Comparison of ENCODE assay signal across 10 cellular contexts in the genomic region with DNA sequence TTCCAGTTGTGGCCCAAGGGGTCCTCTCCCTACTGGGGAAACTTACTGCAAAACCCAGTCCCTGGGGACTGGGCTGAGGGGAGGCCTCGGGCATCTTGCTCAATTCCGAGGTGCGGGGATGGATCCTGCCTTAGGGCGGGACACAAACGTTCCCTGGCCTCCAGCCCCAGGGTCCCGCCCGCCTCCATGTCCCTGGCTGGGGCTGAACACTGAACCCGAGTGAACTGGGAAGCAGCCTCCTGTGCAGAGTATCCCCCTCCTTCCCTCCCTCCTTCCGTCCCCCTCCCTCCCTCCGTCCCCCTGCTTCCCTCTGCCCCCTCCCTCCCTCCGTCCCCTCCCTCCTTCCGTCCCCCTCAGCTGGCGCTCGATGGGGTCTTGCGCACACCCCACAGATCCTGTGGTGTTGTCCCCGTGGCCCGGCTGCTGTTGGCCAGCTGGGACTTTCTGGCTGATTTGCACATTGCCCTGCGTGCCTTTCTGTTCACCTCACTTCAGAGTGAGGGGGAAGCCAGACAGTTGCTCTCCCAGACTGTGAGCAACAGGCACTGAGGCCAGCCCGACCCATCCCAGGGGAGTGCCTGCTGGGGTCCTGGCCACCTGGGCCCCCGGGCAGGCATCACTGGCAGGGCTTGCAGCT. TPM values are rescaled to one million over a fixed set of nuclear protein-coding genes. Genes with fewer than 3 reads are reported as not detected.
DNase-seq lines count a peak whose midpoint lies in the region; ATAC-seq and TF ChIP-seq lines count a peak whose summit lies in the region.
"Had no signal": no experiment of that assay in that cellular context is flagged by ENCODE, and none has a peak within 500 bp of the region (broad histone marks: within the 10 kb centered on the region; RNA-seq: fewer than 3 reads in every experiment).

No MANE protein-coding gene starts in this region.

- CTCF ChIA-PET in activated B cell treated with CpG ODN at 0.5 μM for 24 hours (lab: Charles Lee) = no interaction called here

- DNase-seq in activated B cell treated with CpG ODN at 0.5 μM for 24 hours (no peak), heart left ventricle (peak in 3 of 5 donors; percentile 50 to 82 (median 73)), sigmoid colon (peak; percentile 94), NCI-H510A treated with DMSO at 0.1 percent for 48 hours (lab: John Stamatoyannopoulos, UW) (no peak)
- DNase-seq: KBM-7 had no signal

- H3K4me1 Mint-ChIP-seq in activated B cell treated with CpG ODN at 0.5 μM for 24 hours = peaks cover 40% of the 10 kb centered on the region

- TF ChIP-seq EP300 in sigmoid colon (IDR thresholded peaks at IDR 0.05) = no peak

- POLR2A ChIA-PET in activated B cell treated with CpG ODN at 0.5 μM for 24 hours (lab: Charles Lee) = interaction anchor here (0.8 kb wide), 1 partner anchor 54 kb away, joined by 4 read pairs; a partner anchor contains a TSS

- no peak for TF ChIP-seq CTCF in activated B cell treated with CpG ODN at 0.5 μM for 24 hours (IDR thresholded peaks at IDR 0.05)
- no peak for TF ChIP-seq CTCF in heart left ventricle (IDR thresholded peaks at IDR 0.05)
- no peak for TF ChIP-seq CTCF in sigmoid colon (IDR thresholded peaks at IDR 0.05)

- H3K36me3 ChIP-seq in ES-I3 (ENCODE audit: insufficient read depth, low read length) (peaks cover 3% of the 10 kb centered on the region; the same call in 1 of the 2 replicates), heart left ventricle (peaks cover 0 to 5% (median under 1%) of the 10 kb centered on the region in 9 donors), sigmoid colon (peaks cover 0 to 11% (median 5%) of the 10 kb centered on the region in 4 donors)

- H3K27ac Mint-ChIP-seq in activated B cell treated with CpG ODN at 0.5 μM for 24 hours = no peak overlapping the region
- H3K27ac Mint-ChIP-seq: mesothelial cell of epicardium had no signal

- H3K4me1 ChIP-seq in ES-I3 (ENCODE audit: insufficient read depth, low read length) (peaks cover 15% of the 10 kb centered on the region; the same call in 1 of the 2 replicates), heart left ventricle (peaks cover 10 to 55% (median 31%) of the 10 kb centered on the region in 12 donors), sigmoid colon (peaks cover 0 to 66% (median 61%) of the 10 kb centered on the region in 4 donors)

- H3K9me3 Mint-ChIP-seq in activated B cell treated with CpG ODN at 0.5 μM for 24 hours = no peaks in the 10 kb centered on the region
- H3K9me3 Mint-ChIP-seq: mesothelial cell of epicardium had no signal

- 65 to 70% (median 68%) methylated on average over 17 to 20 of the region's 20 CpGs for WGBS in heart left ventricle, 4 donors
- 62 to 66% methylated on average over 20 of the region's 20 CpGs for WGBS in sigmoid colon, 2 donors

- intact Hi-C loops in activated B cell treated with CpG ODN at 0.5 μM for 24 hours (cut with micrococcal nuclease) (no loop called here), heart left ventricle (cut with DNase I) (loop anchor here in 2 of 10 donors (5.0 to 10.0 kb wide), 2 partner anchors 41 to 264 kb away; a partner anchor contains a TSS), sigmoid colon (cut with DNase I) (no loop called here)

- peak overlapping the region; percentile 32 for H3K4me3 Mint-ChIP-seq in activated B cell treated with CpG ODN at 0.5 μM for 24 hours
- H3K4me3 Mint-ChIP-seq: mesothelial cell of epicardium had no signal

- ATAC-seq in activated B cell treated with CpG ODN at 0.5 μM for 24 hours (ENCODE audit: low read depth) = peak; percentile 45
- peak; percentile 8 to 66 (median 34) for ATAC-seq in heart left ventricle
- no peak for ATAC-seq in GM21360 (IDR thresholded peaks at IDR 0.05; ENCODE audit: unreplicated experiment)
- no peak for ATAC-seq in HG02870 (IDR thresholded peaks at IDR 0.05; ENCODE audit: unreplicated experiment)
- no peak for ATAC-seq in HG03095 (IDR thresholded peaks at IDR 0.05; ENCODE audit: unreplicated experiment)

- H3K9me3 ChIP-seq in ES-I3 (ENCODE audit: control insufficient read depth, insufficient read depth, low read length) = no peaks in the 10 kb centered on the region
- H3K9me3 ChIP-seq in heart left ventricle = no peaks in the 10 kb centered on the region
- no peaks in the 10 kb centered on the region for H3K9me3 ChIP-seq in sigmoid colon

- no peaks in the 10 kb centered on the region for H3K27me3 Mint-ChIP-seq in activated B cell treated with CpG ODN at 0.5 μM for 24 hours

- peaks cover 4% of the 10 kb centered on the region for H3K36me3 Mint-ChIP-seq in activated B cell treated with CpG ODN at 0.5 μM for 24 hours (ENCODE audit: low read depth)

- peak overlapping the region in 10 of 12 donors; percentile 27 to 90 (median 46) for H3K27ac ChIP-seq in heart left ventricle
- peak overlapping the region; percentile 90 to 96 (median 94) for H3K27ac ChIP-seq in sigmoid colon

- H3K4me3 ChIP-seq in heart left ventricle (peak overlapping the region in 2 of 12 donors; percentile 19 to 28), sigmoid colon (no peak overlapping the region)

- H3K27me3 ChIP-seq in heart left ventricle = no peaks in the 10 kb centered on the region
- no peaks in the 10 kb centered on the region for H3K27me3 ChIP-seq in sigmoid colon

- TF ChIP-seq POLR2A in heart left ventricle (IDR thresholded peaks at IDR 0.05) = no peak
- TF ChIP-seq POLR2A in sigmoid colon (IDR thresholded peaks at IDR 0.05) = no peak

- H3K9ac ChIP-seq in ES-I3 (ENCODE audit: low read depth, low read length) = 0 out of 2 replicates have a peak overlapping the region, but pooled peaks have one; percentile 18

RNA-seq across cellular contexts. Expression of a gene that starts 5.5 kb away (rescaled TPM):
- total RNA-seq in activated B cell treated with CpG ODN at 0.5 μM for 24 hours (72.7 and 78.1 TPM in 2 replicates), heart left ventricle (10 to 100 TPM; 20.2 to 40.2 (median 27.0) TPM), sigmoid colon (10 to 100 TPM; 30.3 to 46.3 (median 34.9) TPM)
- polyA plus RNA-seq in heart left ventricle (10 to 100 TPM; 12.2 to 39.5 TPM), sigmoid colon (10 to 100 TPM; 45.0 to 65.1 (median 63.6) TPM)

RNA-seq across cellular contexts. Expression of a gene that starts 12.6 kb away (rescaled TPM):
- total RNA-seq in activated B cell treated with CpG ODN at 0.5 μM for 24 hours (0.61 TPM in 1 of 2 replicates, not detected in the other), heart left ventricle (1 to 10 TPM in 4 of 9 donors, under 1 TPM in 5; 0.36 to 5.0 (median 0.75) TPM), sigmoid colon (1 to 10 TPM in 2 of 4 donors, under 1 TPM in 1, not detected in 1; 0.68 to 3.0 (median 1.8) TPM)
- polyA plus RNA-seq in heart left ventricle (1 to 10 TPM in 1 of 2 donors, under 1 TPM in 1; 0.28 to 3.3 TPM), sigmoid colon (10 to 100 TPM; 13.9 to 18.8 (median 16.2) TPM)

RNA-seq across cellular contexts. Expression of a gene that starts 25.3 kb away (rescaled TPM):
- total RNA-seq in activated B cell treated with CpG ODN at 0.5 μM for 24 hours = 58.6 and 84.2 TPM in 2 replicates
- total RNA-seq in heart left ventricle = 100 to 1,000 TPM in 6 of 9 donors, 10 to 100 TPM in 3; 64.9 to 441 (median 110) TPM
- polyA plus RNA-seq in heart left ventricle = 100 to 1,000 TPM in 1 of 2 donors, 10 to 100 TPM in 1; 90.6 to 105 TPM
- total RNA-seq in sigmoid colon = 100 to 1,000 TPM in 2 of 4 donors, 10 to 100 TPM in 2; 81.6 to 372 (median 134) TPM
- 10 to 100 TPM; 10.6 to 61.4 (median 11.4) TPM for polyA plus RNA-seq in sigmoid colon

RNA-seq across cellular contexts. Expression of a gene that starts 35.4 kb away (rescaled TPM):
- total RNA-seq in activated B cell treated with CpG ODN at 0.5 μM for 24 hours = not detected in 2 replicates
- total RNA-seq in heart left ventricle = 1 to 10 TPM in 8 of 9 donors, under 1 TPM in 1; 0.77 to 7.0 (median 2.1) TPM
- 1 to 10 TPM in 1 of 2 donors, under 1 TPM in 1; 0.37 to 4.0 TPM for polyA plus RNA-seq in heart left ventricle
- total RNA-seq in sigmoid colon = under 1 TPM in 3 of 4 donors, not detected in 1; 0.27 to 0.55 (median 0.36) TPM
- polyA plus RNA-seq in sigmoid colon = under 1 TPM; under 0.01 to 0.44 (median 0.23) TPM

RNA-seq across cellular contexts. Expression of a gene that starts 44.2 kb away (rescaled TPM):
- total RNA-seq in activated B cell treated with CpG ODN at 0.5 μM for 24 hours = 35.7 and 38.7 TPM in 2 replicates
- 10 to 100 TPM; 19.8 to 49.0 (median 22.8) TPM for total RNA-seq in heart left ventricle
- polyA plus RNA-seq in heart left ventricle = 10 to 100 TPM; 28.5 to 42.3 TPM
- total RNA-seq in sigmoid colon = 10 to 100 TPM; 30.6 to 48.5 (median 37.1) TPM
- 10 to 100 TPM; 41.4 to 58.7 (median 42.0) TPM for polyA plus RNA-seq in sigmoid colon

Comparison
In these comparisons a context has a peak if more than half of its experiments do, and no peak if none do; other contexts are left out.
1. ATAC-seq: peak in activated B cell treated with CpG ODN at 0.5 μM for 24 hours (single experiment) and heart left ventricle (4 of 4); none in GM21360 (single experiment), HG02870 (single experiment) and HG03095 (single experiment).
2. DNase-seq: peak in heart left ventricle (3 of 5) and sigmoid colon (single experiment); none in activated B cell treated with CpG ODN at 0.5 μM for 24 hours (single experiment) and NCI-H510A treated with DMSO at 0.1 percent for 48 hours (single experiment).